ENCODE assay signal across 12 cellular contexts in the genomic region with DNA sequence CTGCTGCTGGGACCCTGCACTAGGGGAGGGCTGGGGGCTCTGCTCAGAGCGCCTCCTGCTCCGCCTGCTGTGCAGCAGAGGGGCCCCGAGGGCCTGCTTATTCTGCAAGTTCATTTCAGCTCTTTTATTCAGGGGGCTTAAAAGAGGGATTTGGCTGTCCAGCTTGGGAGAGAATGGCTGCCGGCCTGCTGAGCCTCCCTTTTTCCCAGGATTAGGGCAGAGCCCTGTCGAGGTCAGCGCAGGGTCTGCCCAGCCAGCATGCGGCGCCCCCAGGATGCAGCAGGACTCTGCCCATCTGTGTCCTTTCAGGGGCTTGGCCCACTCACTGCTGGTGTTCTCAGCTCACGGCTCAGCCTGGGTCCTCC. TPM values are rescaled to one million over a fixed set of nuclear protein-coding genes. Genes with fewer than 3 reads are reported as not detected.
DNase-seq lines count a peak whose midpoint lies in the region; ATAC-seq and TF ChIP-seq lines count a peak whose summit lies in the region.
"Had no signal": no experiment of that assay in that cellular context is flagged by ENCODE, and none has a peak within 500 bp of the region (broad histone marks: within the 10 kb centered on the region; RNA-seq: fewer than 3 reads in every experiment).

No MANE protein-coding gene starts in this region.

- POLR2A ChIA-PET in SK-N-SH (lab: Yijun Ruan, JAX), result no interaction called here

- TF ChIP-seq POLR2A in upper lobe of left lung (IDR thresholded peaks at IDR 0.05), result no peak

- H3K4me2 ChIP-seq in SK-N-SH, result peak overlapping the region; percentile 47; the same call in 1 of the 2 replicates

- H3K4me3 ChIP-seq in SK-N-SH (ENCODE audit: low read depth in 2 of 2, low read length in 1 of 2) (no peak overlapping the region), esophagus (ENCODE audit: low read depth in 1 of 2, low read length in 2 of 2) (peak overlapping the region in 1 of 2 donors; percentile 7), upper lobe of left lung (peak overlapping the region in 3 of 4 donors; percentile 11 to 18 (median 11))
- H3K4me3 ChIP-seq: HAP-1, ovary had no signal

- TF ChIP-seq RAD21 in SK-N-SH (IDR thresholded peaks at IDR 0.05; ENCODE audit: low read length), result no peak

- H3K27me3 ChIP-seq in SK-N-SH (ENCODE audit: insufficient read depth) (no peaks in the 10 kb centered on the region), esophagus (ENCODE audit: control insufficient read depth in 1 of 2, insufficient read depth in 2 of 2, low read length in 2 of 2) (no peaks in the 10 kb centered on the region), upper lobe of left lung (no peaks in the 10 kb centered on the region)
- H3K27me3 ChIP-seq: ovary had no signal

- TF ChIP-seq EP300 in SK-N-SH (IDR thresholded peaks at IDR 0.05; ENCODE audit: borderline replicate concordance in 1 of 2, low read depth in 1 of 2, low read length in 1 of 2) (no peak), upper lobe of left lung (IDR thresholded peaks at IDR 0.05) (no peak)

- H3F3A ChIP-seq in SK-N-SH (replicated peaks; ENCODE audit: insufficient read depth), result peaks cover 3% of the 10 kb centered on the region

- peaks cover 18% of the 10 kb centered on the region for H4K20me1 ChIP-seq in SK-N-SH (ENCODE audit: insufficient read depth)

- 90% methylated on average over 5 of the region's 9 CpGs for WGBS in SK-N-SH (ENCODE audit: low lambda C conversion rate)
- 78% methylated on average over 9 of the region's 9 CpGs for WGBS in esophagus, 2 donors
- 82 to 85% methylated on average over 5 to 9 of the region's 9 CpGs for WGBS in upper lobe of left lung, 2 donors

- peak; percentile 41 for DNase-seq in SK-N-SH
- peak in 1 of 2 donors; percentile 57 for DNase-seq in upper lobe of left lung
- no peak for DNase-seq in iPS-NIHi11 (ENCODE audit: low spot score)
- DNase-seq in OCI-M2 (lab: John Stamatoyannopoulos, UW; ENCODE audit: unreplicated experiment), result no peak
- DNase-seq in ACHN, result no peak
- DNase-seq: NK-92 treated with Interleukin-12 subunit alpha and Interleukin-12 subunit beta, amount 100 ng/mL, for 24 hours had no signal

- no peaks in the 10 kb centered on the region for H3K79me2 ChIP-seq in SK-N-SH (ENCODE audit: insufficient read depth)

- CTCF ChIA-PET in SK-N-SH (lab: Yijun Ruan, JAX), result interaction anchor here (0.8 to 37.9 kb wide), 34 partner anchors 8 to 520 kb away, joined by 3 to 1370 read pairs (median 10); partner anchors contain the start of genes GALK1, MYO15B, RECQL5 and SAP30BP

- no peak overlapping the region for H2AFZ ChIP-seq in SK-N-SH (ENCODE audit: low read depth)

- H3K9me3 ChIP-seq in SK-N-SH, result no peaks in the 10 kb centered on the region
- no peaks in the 10 kb centered on the region for H3K9me3 ChIP-seq in esophagus (ENCODE audit: control insufficient read depth in 2 of 2, insufficient read depth in 1 of 2, low read depth in 1 of 2, low read length in 1 of 2)
- H3K9me3 ChIP-seq in upper lobe of left lung, result no peaks in the 10 kb centered on the region
- H3K9me3 ChIP-seq: HAP-1, ovary had no signal

- H3K4me1 ChIP-seq in SK-N-SH (ENCODE audit: control insufficient read depth in 1 of 2, insufficient read depth in 2 of 2, low read depth in 1 of 2, low read length in 1 of 2), result peaks cover 12 to 15% of the 10 kb centered on the region in 2 experiments; a peak in 3 of 4 replicates
- H3K4me1 ChIP-seq in esophagus (ENCODE audit: control insufficient read depth in 2 of 2, insufficient read depth in 2 of 2, low read length in 1 of 2), result peaks cover 10 to 13% of the 10 kb centered on the region in 2 donors
- peaks cover 22 to 40% (median 34%) of the 10 kb centered on the region in 4 donors for H3K4me1 ChIP-seq in upper lobe of left lung

- H3K27ac Mint-ChIP-seq in nephron, result peak overlapping the region in 2 of 3 experiments; percentile 67 to 90
- H3K27ac Mint-ChIP-seq: activated T-helper 2 cell treated with anti-CD3 and anti-CD28 coated beads, Interferon-gamma antibody, Interleukin-2, Interleukin-4, amounts not matched to agents 10 μg/mL and 5 μg/mL and 100 μg/mL, durations not matched to agents 14 hours and 24 hours and 36 hours had no signal

- peaks cover 20% of the 10 kb centered on the region for H3K4me1 Mint-ChIP-seq in nephron

- H3K9me3 Mint-ChIP-seq in nephron, result no peaks in the 10 kb centered on the region
- H3K9me3 Mint-ChIP-seq: activated T-helper 2 cell treated with anti-CD3 and anti-CD28 coated beads, Interferon-gamma antibody, Interleukin-2, Interleukin-4, amounts not matched to agents 10 μg/mL and 5 μg/mL and 100 μg/mL, durations not matched to agents 14 hours and 24 hours and 36 hours had no signal

- ATAC-seq in SK-N-SH treated with all-trans-retinoic acid at 6 μM for 48 hours, result no peak
- no peak for ATAC-seq in upper lobe of left lung (ENCODE audit: low FRiP score in 2 of 2)

- H3K36me3 ChIP-seq in SK-N-SH (replicated peaks in 1 of 2; ENCODE audit: control insufficient read depth in 1 of 2, insufficient read depth in 2 of 2, low read length in 1 of 2) (peaks cover 0 to 40% of the 10 kb centered on the region in 2 experiments), esophagus (ENCODE audit: control insufficient read depth in 2 of 2, insufficient read depth in 2 of 2, low read length in 1 of 2) (peaks cover 0 to 13% of the 10 kb centered on the region in 2 donors), upper lobe of left lung (peaks cover 0 to 15% (median 5%) of the 10 kb centered on the region in 4 donors)
- H3K36me3 ChIP-seq: ovary had no signal

- in situ Hi-C loops in ACHN (cut with HindIII; ENCODE audit: low pct_ligation_motif_present, low pct_unique_long_range_greater_than_20kb, low sequenced_read_pairs), result no loop called here

- TF ChIP-seq CTCF in SK-N-SH (IDR thresholded peaks at IDR 0.05) (no peak), nephron (IDR thresholded peaks at IDR 0.05; ENCODE audit: unreplicated experiment in 3 of 3) (no peak), upper lobe of left lung (IDR thresholded peaks at IDR 0.05) (no peak)

- H3K9ac ChIP-seq in SK-N-SH, result no peak overlapping the region

- no peak overlapping the region for H3K27ac ChIP-seq in SK-N-SH (ENCODE audit: low read depth in 2 of 2, low read length in 1 of 2)
- peak overlapping the region; percentile 84 to 89 for H3K27ac ChIP-seq in esophagus (ENCODE audit: low read depth in 2 of 2, low read length in 1 of 2)
- H3K27ac ChIP-seq in upper lobe of left lung, result peak overlapping the region; percentile 82 to 85 (median 82)

- H3K4me3 Mint-ChIP-seq in nephron, result peak overlapping the region in 1 of 3 experiments; percentile 74

- H3K9me2 ChIP-seq in SK-N-SH, result no peaks in the 10 kb centered on the region

- H3K36me3 Mint-ChIP-seq in nephron (ENCODE audit: low read depth), result no peaks in the 10 kb centered on the region

- H3K27me3 Mint-ChIP-seq in nephron (ENCODE audit: low read depth), result no peaks in the 10 kb centered on the region

TF ChIP-seq in SK-N-SH treated with all-trans-retinoic acid at 6 μM for 48 hours, 23 proteins besides CTCF, POLR2A, EP300 and RAD21 (continues in another document):
- no peak for TF ChIP-seq TOX (CRISPR knock-in tag; IDR thresholded peaks at IDR 0.05; ENCODE audit: borderline replicate concordance)
- no peak for TF ChIP-seq GLIS3 (CRISPR knock-in tag; IDR thresholded peaks at IDR 0.05)
- no peak for TF ChIP-seq BACH2 (CRISPR knock-in tag; IDR thresholded peaks at IDR 0.05; ENCODE audit: borderline replicate concordance)
- TF ChIP-seq, protein P1, sequence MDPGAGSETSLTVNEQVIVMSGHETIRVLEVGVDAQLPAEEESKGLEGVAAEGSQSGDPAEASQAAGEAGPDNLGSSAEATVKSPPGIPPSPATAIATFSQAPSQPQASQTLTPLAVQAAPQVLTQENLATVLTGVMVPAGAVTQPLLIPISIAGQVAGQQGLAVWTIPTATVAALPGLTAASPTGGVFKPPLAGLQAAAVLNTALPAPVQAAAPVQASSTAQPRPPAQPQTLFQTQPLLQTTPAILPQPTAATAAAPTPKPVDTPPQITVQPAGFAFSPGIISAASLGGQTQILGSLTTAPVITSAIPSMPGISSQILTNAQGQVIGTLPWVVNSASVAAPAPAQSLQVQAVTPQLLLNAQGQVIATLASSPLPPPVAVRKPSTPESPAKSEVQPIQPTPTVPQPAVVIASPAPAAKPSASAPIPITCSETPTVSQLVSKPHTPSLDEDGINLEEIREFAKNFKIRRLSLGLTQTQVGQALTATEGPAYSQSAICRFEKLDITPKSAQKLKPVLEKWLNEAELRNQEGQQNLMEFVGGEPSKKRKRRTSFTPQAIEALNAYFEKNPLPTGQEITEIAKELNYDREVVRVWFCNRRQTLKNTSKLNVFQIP (CRISPR knock-in tag; IDR thresholded peaks at IDR 0.05; ENCODE audit: borderline replicate concordance, low read depth), result no peak
- no peak for TF ChIP-seq ARNTL (CRISPR knock-in tag; IDR thresholded peaks at IDR 0.05; ENCODE audit: borderline replicate concordance, low read depth)
- no peak for TF ChIP-seq PPARA (CRISPR knock-in tag; IDR thresholded peaks at IDR 0.05; ENCODE audit: borderline replicate concordance)

RNA-seq across cellular contexts. Expression of gene SMIM5, which starts 1.1 kb away (rescaled TPM):
- polyA plus RNA-seq in SK-N-SH (2012; rRNA removed), result 0.02 TPM in 1 of 2 replicates, not detected in the other
- not detected in 2 replicates for polyA plus RNA-seq in SK-N-SH (2012; cell fraction: cytosol; rRNA removed)
- 0.14 and 0.39 TPM in 2 replicates for polyA plus RNA-seq in SK-N-SH (2012; cell fraction: nucleus; rRNA removed)
- 10 to 100 TPM; 33.9 to 37.3 TPM for polyA plus RNA-seq in esophagus
- 1 to 10 TPM; 1.9 to 7.3 (median 3.3) TPM for total RNA-seq in upper lobe of left lung

RNA-seq across cellular contexts. Expression of gene RECQL5, which starts 32.6 kb away (rescaled TPM):
- polyA plus RNA-seq in SK-N-SH (2012; rRNA removed) (22.5 and 25.3 TPM in 2 replicates), esophagus (100 to 1,000 TPM in 1 of 2 donors, 10 to 100 TPM in 1; 46.9 to 136 TPM)
- 8.8 and 11.4 TPM in 2 replicates for polyA plus RNA-seq in SK-N-SH (2012; cell fraction: cytosol; rRNA removed)
- polyA plus RNA-seq in SK-N-SH (2012; cell fraction: nucleus; rRNA removed), result 179 and 199 TPM in 2 replicates
- total RNA-seq in upper lobe of left lung, result 10 to 100 TPM; 11.4 to 97.4 (median 41.4) TPM

RNA-seq across cellular contexts. Expression of gene SAP30BP, which starts 32.8 kb away (rescaled TPM):
- polyA plus RNA-seq in SK-N-SH (2012; rRNA removed), result 145 and 158 TPM in 2 replicates
- 103 and 121 TPM in 2 replicates for polyA plus RNA-seq in SK-N-SH (2012; cell fraction: cytosol; rRNA removed)
- 387 and 410 TPM in 2 replicates for polyA plus RNA-seq in SK-N-SH (2012; cell fraction: nucleus; rRNA removed)
- 10 to 100 TPM; 63.4 to 68.4 TPM for polyA plus RNA-seq in esophagus
- total RNA-seq in upper lobe of left lung, result 100 to 1,000 TPM in 1 of 6 donors, 10 to 100 TPM in 5; 64.1 to 125 (median 80.8) TPM

RNA-seq across cellular contexts. Expression of gene MYO15B, which starts 46.8 kb away (rescaled TPM):
- polyA plus RNA-seq in SK-N-SH (2012; rRNA removed) (9.7 and 10.3 TPM in 2 replicates), esophagus (10 to 100 TPM; 27.8 to 89.5 TPM)
- 1.2 and 2.0 TPM in 2 replicates for polyA plus RNA-seq in SK-N-SH (2012; cell fraction: cytosol; rRNA removed)
- 82.9 and 131 TPM in 2 replicates for polyA plus RNA-seq in SK-N-SH (2012; cell fraction: nucleus; rRNA removed)
- total RNA-seq in upper lobe of left lung, result 100 to 1,000 TPM in 4 of 6 donors, 10 to 100 TPM in 2; 89.8 to 592 (median 183) TPM

Comparison
In these comparisons a context has a peak if more than half of its experiments do, and no peak if none do; other contexts are left out.
1. H3K27ac ChIP-seq: peak in esophagus (2 of 2) and upper lobe of left lung (4 of 4); none in SK-N-SH (0 of 2).
2. H3K4me3 ChIP-seq: peak in upper lobe of left lung (3 of 4); none in SK-N-SH (0 of 2).
3. RNA of gene SMIM5, which starts 1.1 kb away (polyA plus RNA-seq): 33.9 to 37.3 TPM in esophagus; 0.02 to 0.39 TPM in SK-N-SH; every median in the first group is over 10 times any median in the second.